Comparison of ENCODE assay signal across 11 cellular contexts in genomic region chr9:127128341-127129072, GRCh38. TPM values are rescaled to one million over a fixed set of nuclear protein-coding genes. Genes with fewer than 3 reads are reported as not detected.
DNase-seq lines count a peak whose midpoint lies in the region; ATAC-seq lines count a peak whose summit lies in the region.
"Had no signal": no experiment of that assay in that cellular context is flagged by ENCODE, and none has a peak within 500 bp of the region (broad histone marks: within the 10 kb centered on the region; RNA-seq: fewer than 3 reads in every experiment).

No MANE protein-coding gene starts in this region.

- no peaks in the 10 kb centered on the region for H3K36me3 Mint-ChIP-seq in activated T-helper 17 cell treated with anti-CD3 and anti-CD28 coated beads, Interleukin-2, amount 50 U/mL, for 72 hours (ENCODE audit: low read depth)
- H3K36me3 Mint-ChIP-seq in effector memory CD8-positive, alpha-beta T cell (ENCODE audit: insufficient read depth) = peaks cover 4% of the 10 kb centered on the region

- ATAC-seq in activated T-helper 17 cell treated with anti-CD3 and anti-CD28 coated beads, Interleukin-2, amount 50 U/mL, for 72 hours (replicated peaks) = peak; percentile 38
- peak; percentile 56 for ATAC-seq in sciatic nerve
- ATAC-seq in effector memory CD8-positive, alpha-beta T cell (replicated peaks) = no peak
- no peak for ATAC-seq in HG02588 (IDR thresholded peaks at IDR 0.05; ENCODE audit: unreplicated experiment)

- no peaks in the 10 kb centered on the region for H3K4me1 Mint-ChIP-seq in activated T-helper 17 cell treated with anti-CD3 and anti-CD28 coated beads, Interleukin-2, amount 50 U/mL, for 72 hours
- no peaks in the 10 kb centered on the region for H3K4me1 Mint-ChIP-seq in effector memory CD8-positive, alpha-beta T cell (ENCODE audit: low read depth in 2 of 2)

- DNase-seq in DMS 273 treated with DMSO at 0.1 percent for 48 hours (lab: John Stamatoyannopoulos, UW) (peak; percentile 36), head of caudate nucleus (peak in 34 of 42 donors; percentile 37 to 89 (median 64)), sciatic nerve (ENCODE audit: low spot score) (peak; percentile 69), activated gamma-delta T cell treated with Interleukin-2 at 50 U/mL for 16 hours (no peak), HT-29 (ENCODE audit: low spot score) (no peak)
- DNase-seq in effector memory CD8-positive, alpha-beta T cell = no peak
- DNase-seq: activated gamma-delta T cell; NK-92 treated with Interleukin-12 subunit alpha and Interleukin-12 subunit beta, amount 100 ng/mL, for 24 hours; stimulated activated naive CD4-positive, alpha-beta T cell had no signal

- no peak overlapping the region for H3K4me3 Mint-ChIP-seq in activated T-helper 17 cell treated with anti-CD3 and anti-CD28 coated beads, Interleukin-2, amount 50 U/mL, for 72 hours
- no peak overlapping the region for H3K4me3 Mint-ChIP-seq in effector memory CD8-positive, alpha-beta T cell

- no peaks in the 10 kb centered on the region for H3K9me3 Mint-ChIP-seq in activated T-helper 17 cell treated with anti-CD3 and anti-CD28 coated beads, Interleukin-2, amount 50 U/mL, for 72 hours
- H3K9me3 Mint-ChIP-seq in effector memory CD8-positive, alpha-beta T cell = no peaks in the 10 kb centered on the region

- intact Hi-C loops in head of caudate nucleus (cut with DNase I) = no loop called here
- intact Hi-C loops in sciatic nerve (cut with DNase I) = no loop called here

- no peaks in the 10 kb centered on the region for H3K27me3 Mint-ChIP-seq in activated T-helper 17 cell treated with anti-CD3 and anti-CD28 coated beads, Interleukin-2, amount 50 U/mL, for 72 hours
- H3K27me3 Mint-ChIP-seq in effector memory CD8-positive, alpha-beta T cell = no peaks in the 10 kb centered on the region

- H3K27ac Mint-ChIP-seq in activated T-helper 17 cell treated with anti-CD3 and anti-CD28 coated beads, Interleukin-2, amount 50 U/mL, for 72 hours = no peak overlapping the region
- H3K27ac Mint-ChIP-seq in effector memory CD8-positive, alpha-beta T cell = no peak overlapping the region

RNA-seq across cellular contexts. Expression of gene ANGPTL2, which starts 6.1 kb away (rescaled TPM):
- total RNA-seq in activated T-helper 17 cell treated with anti-CD3 and anti-CD28 coated beads, Interleukin-2, amount 50 U/mL, for 72 hours = not detected
- total RNA-seq in sciatic nerve = 46.4 TPM
- total RNA-seq in HT-29 (2014; rRNA removed; shearing (Covaris generic)) = 0.08 and 0.29 TPM in 2 replicates

Comparison
In these comparisons a context has a peak if more than half of its experiments do, and no peak if none do; other contexts are left out.
1. DNase-seq: peak in DMS 273 treated with DMSO at 0.1 percent for 48 hours (single experiment), head of caudate nucleus (34 of 42) and sciatic nerve (single experiment); none in effector memory CD8-positive, alpha-beta T cell (0 of 3), activated gamma-delta T cell treated with Interleukin-2 at 50 U/mL for 16 hours (single experiment) and HT-29 (single experiment).
2. ATAC-seq: peak in activated T-helper 17 cell treated with anti-CD3 and anti-CD28 coated beads, Interleukin-2, amount 50 U/mL, for 72 hours (single experiment) and sciatic nerve (single experiment); none in effector memory CD8-positive, alpha-beta T cell (single experiment) and HG02588 (single experiment).
3. RNA of gene ANGPTL2, which starts 6.1 kb away (total RNA-seq): 46.4 TPM in sciatic nerve (single experiment); 0.08 to 0.29 TPM in HT-29 and not detected in activated T-helper 17 cell treated with anti-CD3 and anti-CD28 coated beads, Interleukin-2, amount 50 U/mL, for 72 hours; every median in the first group is over 10 times any median in the second.